Comparison of ENCODE assay signal across 8 cellular contexts in the genomic region with DNA sequence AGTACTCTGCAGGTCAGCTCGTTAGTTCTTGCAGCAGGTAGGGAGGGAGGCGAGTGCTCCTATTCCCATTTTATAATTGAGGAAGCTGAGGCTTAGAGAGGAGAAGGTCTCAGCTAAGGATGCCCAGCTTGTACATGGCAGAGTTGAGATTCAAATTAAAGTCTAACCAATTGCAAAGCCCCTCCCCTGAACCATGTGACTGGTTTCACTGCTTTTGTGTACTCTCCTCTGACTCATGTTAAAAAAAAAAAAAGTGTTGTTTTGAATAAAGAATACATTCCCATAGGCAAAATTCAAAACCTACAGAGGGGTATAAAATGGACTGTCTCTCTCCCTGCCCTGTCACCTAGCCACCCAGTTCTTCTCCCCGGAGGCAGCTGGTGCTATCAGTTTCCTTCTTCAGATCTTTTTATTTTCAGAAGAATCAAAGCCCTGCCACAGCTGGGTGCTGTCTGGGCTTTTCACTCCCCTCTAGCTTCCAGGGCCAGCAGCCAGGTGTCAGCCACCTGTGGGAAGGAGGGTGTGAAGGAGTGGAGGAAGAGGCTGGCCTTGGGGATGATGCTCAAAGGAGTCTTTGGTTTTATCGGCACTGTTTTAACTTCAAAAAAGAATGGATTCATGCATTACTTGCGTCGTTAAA. TPM values are rescaled to one million over a fixed set of nuclear protein-coding genes. Genes with fewer than 3 reads are reported as not detected.
DNase-seq lines count a peak whose midpoint lies in the region; ATAC-seq, FAIRE-seq and TF ChIP-seq lines count a peak whose summit lies in the region.

No MANE protein-coding gene starts in this region.

- TF ChIP-seq EP300 in A549 (IDR thresholded peaks at IDR 0.05), result no peak

- peak; percentile 74 to 76 for ATAC-seq in A549
- ATAC-seq in HG03565 (IDR thresholded peaks at IDR 0.05; ENCODE audit: unreplicated experiment), result no peak
- no peak for ATAC-seq in GM18502 (IDR thresholded peaks at IDR 0.05; ENCODE audit: poor library complexity, unreplicated experiment)

- DNase-seq in A549 (ENCODE audit: low read depth in 1 of 2, low spot score in 1 of 2) (peak; percentile 63 to 65), HT-29 (ENCODE audit: low spot score) (peak; percentile 58), hepatocyte (ENCODE audit: low spot score) (peak; percentile 76), caudate nucleus (lab: John Stamatoyannopoulos, UW) (no peak)
- peak; percentile 43 for DNase-seq in activated CD4-positive, alpha-beta memory T cell treated with anti-CD3 and anti-CD28 coated beads for 36 hours
- no peak for DNase-seq in NK-92 treated with Interleukin-12 subunit alpha and Interleukin-12 subunit beta, amount 100 ng/mL, for 24 hours (lab: John Stamatoyannopoulos, UW)

- H3K4me1 Mint-ChIP-seq in activated CD4-positive, alpha-beta memory T cell treated with anti-CD3 and anti-CD28 coated beads for 36 hours (ENCODE audit: low read depth), result peaks cover 44% of the 10 kb centered on the region

- H3K27ac ChIP-seq in A549 (peak overlapping the region in 1 of 2 experiments; percentile 67; a peak in 3 of 6 replicates), hepatocyte (peak overlapping the region; percentile 89), caudate nucleus (ENCODE audit: low read depth, low read length) (no peak overlapping the region)

- H3K4me1 ChIP-seq in A549, result peaks cover 32% of the 10 kb centered on the region
- H3K4me1 ChIP-seq in hepatocyte (ENCODE audit: insufficient read depth), result peaks cover 29% of the 10 kb centered on the region

- H3K4me3 ChIP-seq in A549 (no peak overlapping the region), hepatocyte (no peak overlapping the region)

- H3K9me3 ChIP-seq in A549 (no peaks in the 10 kb centered on the region), hepatocyte (ENCODE audit: low read depth) (no peaks in the 10 kb centered on the region)

- no peak for TF ChIP-seq RAD21 in A549 (conservative IDR thresholded peaks at IDR 0.05 in 1 of 2, IDR thresholded peaks at IDR 0.05 in 1 of 2)

- H2AFZ ChIP-seq in hepatocyte, result no peak overlapping the region

- H3K79me2 ChIP-seq in hepatocyte, result peaks cover 67% of the 10 kb centered on the region

- 64% methylated on average over 6 of the region's 6 CpGs for WGBS in A549 (ENCODE audit: missing lambda C conversion rate)
- 70% methylated on average over 6 of the region's 6 CpGs for WGBS in hepatocyte (ENCODE audit: low lambda C conversion rate, missing lambda C conversion rate)

- peaks cover 13% of the 10 kb centered on the region for H4K20me1 ChIP-seq in hepatocyte (ENCODE audit: insufficient read depth, poor library complexity, severe bottlenecking)

- H3K4me2 ChIP-seq in A549 (peak overlapping the region; percentile 58), hepatocyte (peak overlapping the region; percentile 48)

- TF ChIP-seq CTCF in A549 (IDR thresholded peaks at IDR 0.05), result no peak
- TF ChIP-seq CTCF in hepatocyte (IDR thresholded peaks at IDR 0.05; ENCODE audit: poor library complexity), result no peak

- TF ChIP-seq POLR2A in A549 (IDR thresholded peaks at IDR 0.05; ENCODE audit: low read length), result no peak

- H3K9me3 Mint-ChIP-seq in activated CD4-positive, alpha-beta memory T cell treated with anti-CD3 and anti-CD28 coated beads for 36 hours, result no peaks in the 10 kb centered on the region

- H3K4me3 Mint-ChIP-seq in activated CD4-positive, alpha-beta memory T cell treated with anti-CD3 and anti-CD28 coated beads for 36 hours, result no peak overlapping the region

- H3K27ac Mint-ChIP-seq in activated CD4-positive, alpha-beta memory T cell treated with anti-CD3 and anti-CD28 coated beads for 36 hours, result peak overlapping the region; percentile 71

- H3K36me3 ChIP-seq in hepatocyte (replicated peaks; ENCODE audit: insufficient read depth, low read depth), result no peaks in the 10 kb centered on the region

- intact Hi-C loops in activated CD4-positive, alpha-beta memory T cell treated with anti-CD3 and anti-CD28 coated beads for 36 hours (cut with micrococcal nuclease), result loop anchor here (1.0 kb wide), 1 partner anchor 14 kb away; no protein-coding TSS in a partner anchor

- no peaks in the 10 kb centered on the region for H3K27me3 Mint-ChIP-seq in activated CD4-positive, alpha-beta memory T cell treated with anti-CD3 and anti-CD28 coated beads for 36 hours

- H3K36me3 Mint-ChIP-seq in activated CD4-positive, alpha-beta memory T cell treated with anti-CD3 and anti-CD28 coated beads for 36 hours, result peaks cover 16% of the 10 kb centered on the region

- H3K9me2 ChIP-seq in hepatocyte (replicated peaks; ENCODE audit: insufficient read depth), result no peaks in the 10 kb centered on the region

- H3K27me3 ChIP-seq in hepatocyte, result no peaks in the 10 kb centered on the region

- POLR2A ChIA-PET in A549 (lab: Yijun Ruan, JAX), result no interaction called here
- POLR2A ChIA-PET in activated CD4-positive, alpha-beta memory T cell treated with anti-CD3 and anti-CD28 coated beads for 36 hours (lab: Charles Lee), result interaction anchor here (0.6 to 1.1 kb wide), 5 partner anchors 24 to 273 kb away, joined by 3 to 4 read pairs (median 3); a partner anchor contains a TSS

- FAIRE-seq in A549 (lab: Jason Lieb, UNC), result no peak

- CTCF ChIA-PET in A549 (lab: Yijun Ruan, JAX), result interaction anchor here (0.7 to 9.1 kb wide), 13 partner anchors 14 to 564 kb away, joined by 3 to 195 read pairs (median 3); a partner anchor contains a TSS
- CTCF ChIA-PET in activated CD4-positive, alpha-beta memory T cell treated with anti-CD3 and anti-CD28 coated beads for 36 hours (lab: Charles Lee), result interaction anchor here (0.7 to 3.2 kb wide), 5 partner anchors 59 to 195 kb away, joined by 3 to 25 read pairs (median 4); no protein-coding TSS in a partner anchor

TF ChIP-seq in A549, 52 proteins besides CTCF, POLR2A, EP300 and RAD21:
- no peak for TF ChIP-seq KDM5A (IDR thresholded peaks at IDR 0.05)
- TF ChIP-seq FOSL2 (IDR thresholded peaks at IDR 0.05), result 0 out of 2 replicates have a peak, but pooled peaks have one; percentile 16
- peak; percentile 64 for TF ChIP-seq FOSL2 (CRISPR knock-in tag; IDR thresholded peaks at IDR 0.05)
- TF ChIP-seq, protein P1, sequence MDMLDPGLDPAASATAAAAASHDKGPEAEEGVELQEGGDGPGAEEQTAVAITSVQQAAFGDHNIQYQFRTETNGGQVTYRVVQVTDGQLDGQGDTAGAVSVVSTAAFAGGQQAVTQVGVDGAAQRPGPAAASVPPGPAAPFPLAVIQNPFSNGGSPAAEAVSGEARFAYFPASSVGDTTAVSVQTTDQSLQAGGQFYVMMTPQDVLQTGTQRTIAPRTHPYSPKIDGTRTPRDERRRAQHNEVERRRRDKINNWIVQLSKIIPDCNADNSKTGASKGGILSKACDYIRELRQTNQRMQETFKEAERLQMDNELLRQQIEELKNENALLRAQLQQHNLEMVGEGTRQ (IDR thresholded peaks at IDR 0.05), result peak; percentile 63
- no peak for TF ChIP-seq ZFP36 (IDR thresholded peaks at IDR 0.05; ENCODE audit: borderline replicate concordance, partially characterized antibody)
- no peak for TF ChIP-seq POLR2AphosphoS2 (conservative IDR thresholded peaks at IDR 0.05; ENCODE audit: low read length)
- TF ChIP-seq MAZ (IDR thresholded peaks at IDR 0.05; ENCODE audit: borderline replicate concordance, low read depth, low read length), result no peak
- no peak for TF ChIP-seq ESRRA (IDR thresholded peaks at IDR 0.05; ENCODE audit: borderline replicate concordance, low read length)

RNA-seq across cellular contexts. Expression of a gene that starts 5.4 kb away (rescaled TPM):
- polyA plus RNA-seq in A549 (2011; rRNA removed) (81.4 and 89.3 TPM in 2 replicates), A549 (2017; fragmentation: RNase III; extraction: RNeasy Plus Mini Kit Qiagen cat#74134 plus additional on column Dnase treatment) (147 to 164 TPM (median 154 TPM) in 3 replicates), hepatocyte (105 and 114 TPM in 2 replicates)
- 215 and 228 TPM in 2 replicates for polyA plus RNA-seq in A549 (2012; cell fraction: cytosol; rRNA removed)
- polyA plus RNA-seq in A549 (2012; cell fraction: nucleus; rRNA removed), result 141 and 143 TPM in 2 replicates
- 32.1 and 48.0 TPM in 2 replicates for polyA minus RNA-seq in A549 (2011; rRNA and poly(A)+ RNA removed)
- total RNA-seq in HT-29 (2014; rRNA removed; shearing (Covaris generic)), result 116 and 129 TPM in 2 replicates
- total RNA-seq in activated CD4-positive, alpha-beta memory T cell treated with anti-CD3 and anti-CD28 coated beads for 36 hours, result 10 to 100 TPM; 60.7 to 64.1 TPM
- 61.4 and 106 TPM in 2 replicates for total RNA-seq in hepatocyte

RNA-seq across cellular contexts. Expression of a gene that starts 24.4 kb away (rescaled TPM):
- 1.4 and 1.7 TPM in 2 replicates for polyA plus RNA-seq in A549 (2011; rRNA removed)
- polyA plus RNA-seq in A549 (2012; cell fraction: cytosol; rRNA removed), result 0.81 and 1.0 TPM in 2 replicates
- 1.3 and 2.1 TPM in 2 replicates for polyA plus RNA-seq in A549 (2012; cell fraction: nucleus; rRNA removed)
- 0.66 to 1.2 TPM (median 0.94 TPM) in 3 replicates for polyA plus RNA-seq in A549 (2017; fragmentation: RNase III; extraction: RNeasy Plus Mini Kit Qiagen cat#74134 plus additional on column Dnase treatment)
- polyA minus RNA-seq in A549 (2011; rRNA and poly(A)+ RNA removed), result 3.4 and 5.7 TPM in 2 replicates
- 0.92 and 1.2 TPM in 2 replicates for total RNA-seq in HT-29 (2014; rRNA removed; shearing (Covaris generic))
- total RNA-seq in activated CD4-positive, alpha-beta memory T cell treated with anti-CD3 and anti-CD28 coated beads for 36 hours, result 1 to 10 TPM; 1.3 to 1.6 TPM
- 1.6 and 3.7 TPM in 2 replicates for total RNA-seq in hepatocyte
- polyA plus RNA-seq in hepatocyte, result 3.0 and 8.5 TPM in 2 replicates

RNA-seq across cellular contexts. Expression of a gene that starts 35.4 kb away (rescaled TPM):
- polyA plus RNA-seq in A549 (2011; rRNA removed) (1.3 and 1.7 TPM in 2 replicates), A549 (2017; fragmentation: RNase III; extraction: RNeasy Plus Mini Kit Qiagen cat#74134 plus additional on column Dnase treatment) (1.8 to 2.6 TPM (median 2.0 TPM) in 3 replicates), hepatocyte (9.2 and 20.9 TPM in 2 replicates)
- 1.7 and 2.0 TPM in 2 replicates for polyA plus RNA-seq in A549 (2012; cell fraction: cytosol; rRNA removed)
- polyA plus RNA-seq in A549 (2012; cell fraction: nucleus; rRNA removed), result 0.98 and 1.4 TPM in 2 replicates
- 1.6 and 2.8 TPM in 2 replicates for polyA minus RNA-seq in A549 (2011; rRNA and poly(A)+ RNA removed)
- total RNA-seq in HT-29 (2014; rRNA removed; shearing (Covaris generic)), result not detected in 2 replicates
- total RNA-seq in activated CD4-positive, alpha-beta memory T cell treated with anti-CD3 and anti-CD28 coated beads for 36 hours, result not detected
- total RNA-seq in hepatocyte, result 35.8 and 39.2 TPM in 2 replicates

Comparison
In these comparisons a context has a peak if more than half of its experiments do, and no peak if none do; other contexts are left out.
1. ATAC-seq: peak in A549 (2 of 2); none in HG03565 (single experiment) and GM18502 (single experiment).
2. DNase-seq: peak in A549 (2 of 2), HT-29 (single experiment), activated CD4-positive, alpha-beta memory T cell treated with anti-CD3 and anti-CD28 coated beads for 36 hours (single experiment) and hepatocyte (single experiment); none in NK-92 treated with Interleukin-12 subunit alpha and Interleukin-12 subunit beta, amount 100 ng/mL, for 24 hours (single experiment) and caudate nucleus (0 of 61).
3. RNA of a gene that starts 35.4 kb away (total RNA-seq): 35.8 to 39.2 TPM in hepatocyte; not detected in HT-29 and not detected in activated CD4-positive, alpha-beta memory T cell treated with anti-CD3 and anti-CD28 coated beads for 36 hours; every median in the first group is over 10 times any median in the second.